8 cellular contexts compared by ENCODE assay signal in genomic region chr12:2057041-2057792, GRCh38. TPM values are rescaled to one million over a fixed set of nuclear protein-coding genes. Genes with fewer than 3 reads are reported as not detected.
DNase-seq lines count a peak whose midpoint lies in the region; ATAC-seq and TF ChIP-seq lines count a peak whose summit lies in the region.

No MANE protein-coding gene starts in this region.

- H3K9me3 ChIP-seq in psoas muscle, result no peaks in the 10 kb centered on the region

- no peak overlapping the region for H3K27ac Mint-ChIP-seq in activated CD8-positive, alpha-beta T cell treated with anti-CD3 and anti-CD28 coated beads for 36 hours

- H3K4me3 Mint-ChIP-seq in activated CD8-positive, alpha-beta T cell treated with anti-CD3 and anti-CD28 coated beads for 36 hours, result no peak overlapping the region

- no peaks in the 10 kb centered on the region for H3K4me1 ChIP-seq in psoas muscle

- intact Hi-C loops in activated CD8-positive, alpha-beta T cell treated with anti-CD3 and anti-CD28 coated beads for 36 hours (cut with micrococcal nuclease), result no loop called here
- intact Hi-C loops in psoas muscle (cut with DNase I), result loop anchor here (1.0 to 10.0 kb wide), 4 partner anchors 228 to 526 kb away; no protein-coding TSS in a partner anchor

- H3K9me3 Mint-ChIP-seq in activated CD8-positive, alpha-beta T cell treated with anti-CD3 and anti-CD28 coated beads for 36 hours, result no peaks in the 10 kb centered on the region

- no peaks in the 10 kb centered on the region for H3K36me3 ChIP-seq in psoas muscle (ENCODE audit: insufficient read depth in 1 of 2, low read depth in 1 of 2)

- no peaks in the 10 kb centered on the region for H3K36me3 Mint-ChIP-seq in activated CD8-positive, alpha-beta T cell treated with anti-CD3 and anti-CD28 coated beads for 36 hours (ENCODE audit: low read depth)

- peaks cover 11% of the 10 kb centered on the region for H3K4me1 Mint-ChIP-seq in activated CD8-positive, alpha-beta T cell treated with anti-CD3 and anti-CD28 coated beads for 36 hours (ENCODE audit: low read depth)

- H3K27ac ChIP-seq in psoas muscle, result no peak overlapping the region

- POLR2A ChIA-PET in activated CD8-positive, alpha-beta T cell treated with anti-CD3 and anti-CD28 coated beads for 36 hours (lab: Charles Lee), result no interaction called here

- H3K27me3 ChIP-seq in psoas muscle (ENCODE audit: insufficient read depth in 3 of 3, low read length in 2 of 3), result peaks cover 2 to 50% (median 19%) of the 10 kb centered on the region in 3 donors

- ATAC-seq in activated CD8-positive, alpha-beta T cell treated with anti-CD3 and anti-CD28 coated beads for 36 hours, result peak; percentile 43
- peak; percentile 34 to 55 (median 46) for ATAC-seq in psoas muscle
- ATAC-seq in GM21786 (IDR thresholded peaks at IDR 0.05; ENCODE audit: unreplicated experiment), result no peak
- no peak for ATAC-seq in GM19328 (IDR thresholded peaks at IDR 0.05; ENCODE audit: unreplicated experiment)

- H3K27me3 Mint-ChIP-seq in activated CD8-positive, alpha-beta T cell treated with anti-CD3 and anti-CD28 coated beads for 36 hours, result peaks cover 31% of the 10 kb centered on the region

- CTCF ChIA-PET in activated CD8-positive, alpha-beta T cell treated with anti-CD3 and anti-CD28 coated beads for 36 hours (lab: Charles Lee), result interaction anchor here (0.9 to 1.4 kb wide), 4 partner anchors 9 to 227 kb away, joined by 3 to 4 read pairs (median 3); no protein-coding TSS in a partner anchor

- no peak overlapping the region for H3K4me3 ChIP-seq in psoas muscle

- TF ChIP-seq CTCF in activated CD8-positive, alpha-beta T cell treated with anti-CD3 and anti-CD28 coated beads for 36 hours (IDR thresholded peaks at IDR 0.05), result peak; percentile 76
- peak; percentile 64 for TF ChIP-seq CTCF in psoas muscle (IDR thresholded peaks at IDR 0.05)

- DNase-seq in activated effector memory CD4-positive, alpha-beta T cell treated with anti-CD3 and anti-CD28 coated beads, Interleukin-2, amount 50 U/mL, for 16 hours, result peak; percentile 70
- DNase-seq in activated effector memory CD4-positive, alpha-beta T cell treated with Interleukin-2 at 50 U/mL for 16 hours, result no peak
- DNase-seq in NCI-H2029 treated with DMSO at 0.1 percent for 48 hours (lab: John Stamatoyannopoulos, UW) (peak; percentile 9), glomerular visceral epithelial cell (ENCODE audit: extremely low spot score) (peak; percentile 29), psoas muscle (peak; percentile 53 to 77)
- peak; percentile 77 for DNase-seq in activated CD8-positive, alpha-beta T cell treated with anti-CD3 and anti-CD28 coated beads for 36 hours

- WGBS in psoas muscle, 3 donors, result 40 to 47% (median 44%) methylated on average over 21 of the region's 21 CpGs

RNA-seq across cellular contexts. Expression of gene CACNA1C, which starts 4.4 kb away (rescaled TPM):
- under 1 TPM; 0.02 to 0.05 TPM for total RNA-seq in activated CD8-positive, alpha-beta T cell treated with anti-CD3 and anti-CD28 coated beads for 36 hours
- 1 to 10 TPM in 3 of 4 donors, under 1 TPM in 1; 0.95 to 2.9 (median 1.3) TPM for total RNA-seq in psoas muscle
- polyA plus RNA-seq in psoas muscle, result under 1 TPM; 0.26 to 0.48 (median 0.46) TPM

RNA-seq across cellular contexts. Expression of gene DCP1B, which starts 53.0 kb away (rescaled TPM):
- 10 to 100 TPM; 14.2 to 15.7 TPM for total RNA-seq in activated CD8-positive, alpha-beta T cell treated with anti-CD3 and anti-CD28 coated beads for 36 hours
- total RNA-seq in psoas muscle, result 10 to 100 TPM in 1 of 4 donors, 1 to 10 TPM in 3; 8.7 to 13.8 (median 9.9) TPM
- 10 to 100 TPM in 1 of 3 donors, 1 to 10 TPM in 2; 1.7 to 13.0 (median 8.4) TPM for polyA plus RNA-seq in psoas muscle

Comparison
In these comparisons a context has a peak if more than half of its experiments do, and no peak if none do; other contexts are left out.
1. ATAC-seq: peak in activated CD8-positive, alpha-beta T cell treated with anti-CD3 and anti-CD28 coated beads for 36 hours (single experiment) and psoas muscle (4 of 4); none in GM21786 (single experiment) and GM19328 (single experiment).